Comparison of ENCODE assay signal across 1 cellular context in genomic region chr10:123135415-123136141, GRCh38.
TF ChIP-seq lines count a peak whose summit lies in the region.

TSS of gene HMX3 (plus strand) at chr10:123135970. CDS start at chr10:123136051, 81 bp downstream.

TF ChIP-seq in HEK293, 187 proteins besides CTCF, POLR2A, EP300 and RAD21 (continued from another document):
- TF ChIP-seq REPIN1 (tag by site-specific recombination; IDR thresholded peaks at IDR 0.05; ENCODE audit: low read depth), result no peak
- no peak for TF ChIP-seq ZNF664 (tag by site-specific recombination; IDR thresholded peaks at IDR 0.05)
- TF ChIP-seq ZNF580 (tag by site-specific recombination; IDR thresholded peaks at IDR 0.05), result no peak
- peak; percentile 50; the same call in 1 of the 2 replicates for TF ChIP-seq ZBTB20 (tag by site-specific recombination; IDR thresholded peaks at IDR 0.05)
- TF ChIP-seq ZNF112 (tag by site-specific recombination; IDR thresholded peaks at IDR 0.05), result no peak
- peak; percentile 71 for TF ChIP-seq ZBTB26 (tag by site-specific recombination; optimal IDR thresholded peaks at IDR 0.05)
